ENCODE assay signal across 23 cellular contexts in the genomic region with DNA sequence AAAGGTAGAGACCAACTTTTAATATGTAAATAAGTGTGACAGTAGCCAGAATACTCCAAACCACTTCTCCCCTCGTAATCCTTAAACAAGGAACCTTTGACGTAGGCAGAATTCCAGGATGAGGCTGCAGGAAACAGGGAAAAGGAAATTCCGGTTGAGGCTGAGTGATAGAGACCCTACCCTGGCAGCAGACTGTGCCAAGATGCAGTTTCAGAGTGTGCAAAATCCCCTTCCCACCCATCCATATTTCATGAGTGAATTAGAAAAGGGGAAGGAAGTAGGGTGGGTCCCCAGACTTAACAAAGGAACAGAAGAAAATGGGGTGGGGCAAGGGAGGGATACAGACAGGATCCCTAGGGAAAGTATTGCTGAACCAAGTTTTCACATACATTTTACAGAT.
DNase-seq lines count a peak whose midpoint lies in the region; ATAC-seq and TF ChIP-seq lines count a peak whose summit lies in the region.
"Had no signal": no experiment of that assay in that cellular context is flagged by ENCODE, and none has a peak within 500 bp of the region (broad histone marks: within the 10 kb centered on the region; RNA-seq: fewer than 3 reads in every experiment).

No MANE protein-coding gene starts in this region.

- H3K4me1 ChIP-seq in thoracic aorta (ENCODE audit: control insufficient read depth in 1 of 2, low read depth in 2 of 2) = peaks cover 29 to 98% of the 10 kb centered on the region in 2 donors

- peak overlapping the region; percentile 26 for H3K4me3 ChIP-seq in thoracic aorta
- H3K4me3 ChIP-seq: breast epithelium, ovary, suprapubic skin had no signal

- no TSS peak for BruUV-seq in Calu3 (replicated peaks; lab: Mats Ljungman, UMichigan)

- CTCF ChIA-PET in Calu3 (lab: Charles Lee) = no interaction called here
- CTCF ChIA-PET in activated CD8-positive, alpha-beta T cell treated with anti-CD3 and anti-CD28 coated beads, Interleukin-2, amount 10 ng/mL, durations not matched to agents 7 days and 5 days (lab: Charles Lee) = no interaction called here

- H3K27ac ChIP-seq in caudate nucleus (ENCODE audit: low read depth, low read length) (peak overlapping the region; percentile 3), thoracic aorta (peak overlapping the region; percentile 30 to 37)
- H3K27ac ChIP-seq: ovary, suprapubic skin had no signal

- peaks cover 38% of the 10 kb centered on the region for H3K4me1 Mint-ChIP-seq in Calu3 (ENCODE audit: low read depth, unreplicated experiment)
- H3K4me1 Mint-ChIP-seq in activated CD8-positive, alpha-beta T cell treated with anti-CD3 and anti-CD28 coated beads, Interleukin-2, amount 10 ng/mL, durations not matched to agents 7 days and 5 days (ENCODE audit: low read depth) = no peaks in the 10 kb centered on the region
- H3K4me1 Mint-ChIP-seq: CD4-positive, alpha-beta memory T cell had no signal

- no peaks in the 10 kb centered on the region for H3K9me3 ChIP-seq in thoracic aorta
- H3K9me3 ChIP-seq: breast epithelium, ovary, suprapubic skin had no signal

- intact Hi-C loops in Calu3 (cut with micrococcal nuclease; ENCODE audit: unreplicated experiment) = no loop called here

- H3K4me3 Mint-ChIP-seq in Calu3 (ENCODE audit: low read depth, unreplicated experiment) = no peak overlapping the region
- no peak overlapping the region for H3K4me3 Mint-ChIP-seq in activated CD8-positive, alpha-beta T cell treated with anti-CD3 and anti-CD28 coated beads, Interleukin-2, amount 10 ng/mL, durations not matched to agents 7 days and 5 days
- H3K4me3 Mint-ChIP-seq: activated B cell treated with CpG ODN at 0.5 μM for 24 hours; CD4-positive, alpha-beta memory T cell; dendritic cell treated with granulocyte-macrophage colony-stimulating factor and Interleukin-4, amounts not matched to agents 40 ng/mL and 50 ng/mL, for 4 days; mesothelial cell of epicardium; natural killer cell treated with Interleukin-12 subunit alpha and Interleukin-12 subunit beta and Interleukin-15 and Interleukin-18, amount 100 ng/mL, for 72 hours had no signal

- DNase-seq in caudate nucleus (lab: John Stamatoyannopoulos, UW) = no peak
- DNase-seq in glomerular endothelial cell (ENCODE audit: extremely low read depth, low read depth, low spot score) = peak; percentile 72
- peak; percentile 76 to 87 for DNase-seq in lung microvascular endothelial cell (ENCODE audit: low read depth in 2 of 2)
- no peak for DNase-seq in thoracic aorta (ENCODE audit: low spot score)
- no peak for DNase-seq in Calu3
- no peak for DNase-seq in central memory CD4-positive, alpha-beta T cell
- no peak for DNase-seq in activated CD8-positive, alpha-beta T cell treated with anti-CD3 and anti-CD28 coated beads, Interleukin-2, amount 10 ng/mL, durations not matched to agents 7 days and 5 days
- DNase-seq: activated B cell treated with CpG ODN at 0.5 μM for 24 hours; activated CD4-positive, alpha-beta T cell treated with anti-CD3 and anti-CD28 coated beads, Interleukin-2, amount 50 U/mL, for 48 hours; activated effector memory CD4-positive, alpha-beta T cell treated with Interleukin-2 at 50 U/mL for 16 hours; CD4-positive, alpha-beta memory T cell; HCEC 1CT; islet precursor cell; KBM-7; NCI-H1694 treated with DMSO at 0.1 percent for 48 hours; ovary; SW 1271 had no signal

- POLR2A ChIA-PET in activated CD8-positive, alpha-beta T cell treated with anti-CD3 and anti-CD28 coated beads, Interleukin-2, amount 10 ng/mL, durations not matched to agents 7 days and 5 days (lab: Charles Lee) = no interaction called here

- no peak overlapping the region for H3K27ac Mint-ChIP-seq in Calu3 (ENCODE audit: unreplicated experiment)
- H3K27ac Mint-ChIP-seq in activated CD8-positive, alpha-beta T cell treated with anti-CD3 and anti-CD28 coated beads, Interleukin-2, amount 10 ng/mL, durations not matched to agents 7 days and 5 days = no peak overlapping the region
- H3K27ac Mint-ChIP-seq: activated B cell treated with CpG ODN at 0.5 μM for 24 hours; CD4-positive, alpha-beta memory T cell; dendritic cell treated with granulocyte-macrophage colony-stimulating factor and Interleukin-4, amounts not matched to agents 40 ng/mL and 50 ng/mL, for 4 days; mesothelial cell of epicardium; natural killer cell treated with Interleukin-12 subunit alpha and Interleukin-12 subunit beta and Interleukin-15 and Interleukin-18, amount 100 ng/mL, for 72 hours had no signal

- ATAC-seq in thoracic aorta (ENCODE audit: insufficient number of reproducible peaks, low FRiP score, low read depth) = no peak
- ATAC-seq in GM18517 (IDR thresholded peaks at IDR 0.05; ENCODE audit: unreplicated experiment) = no peak
- ATAC-seq in activated CD8-positive, alpha-beta T cell treated with anti-CD3 and anti-CD28 coated beads, Interleukin-2, amount 10 ng/mL, durations not matched to agents 7 days and 5 days = no peak
- ATAC-seq: natural killer cell treated with Interleukin-12 subunit alpha and Interleukin-12 subunit beta and Interleukin-15 and Interleukin-18, amount 100 ng/mL, for 72 hours had no signal

- H3K27me3 ChIP-seq in thoracic aorta (replicated peaks; ENCODE audit: insufficient read depth) = no peaks in the 10 kb centered on the region
- H3K27me3 ChIP-seq: breast epithelium, ovary, suprapubic skin had no signal

- no peaks in the 10 kb centered on the region for H3K9me3 Mint-ChIP-seq in Calu3 (ENCODE audit: low read depth, unreplicated experiment)
- no peaks in the 10 kb centered on the region for H3K9me3 Mint-ChIP-seq in activated CD8-positive, alpha-beta T cell treated with anti-CD3 and anti-CD28 coated beads, Interleukin-2, amount 10 ng/mL, durations not matched to agents 7 days and 5 days (ENCODE audit: insufficient read depth)
- H3K9me3 Mint-ChIP-seq: activated B cell treated with CpG ODN at 0.5 μM for 24 hours; CD4-positive, alpha-beta memory T cell; dendritic cell treated with granulocyte-macrophage colony-stimulating factor and Interleukin-4, amounts not matched to agents 40 ng/mL and 50 ng/mL, for 4 days; mesothelial cell of epicardium; natural killer cell treated with Interleukin-12 subunit alpha and Interleukin-12 subunit beta and Interleukin-15 and Interleukin-18, amount 100 ng/mL, for 72 hours had no signal

- TF ChIP-seq CTCF in thoracic aorta (IDR thresholded peaks at IDR 0.05) (no peak), Calu3 (IDR thresholded peaks at IDR 0.05; ENCODE audit: unreplicated experiment) (no peak)

- H3K36me3 ChIP-seq in thoracic aorta = no peaks in the 10 kb centered on the region
- H3K36me3 ChIP-seq: breast epithelium, ovary, suprapubic skin had no signal

- no peaks in the 10 kb centered on the region for H3K27me3 Mint-ChIP-seq in Calu3 (ENCODE audit: unreplicated experiment)
- peaks cover 26% of the 10 kb centered on the region for H3K27me3 Mint-ChIP-seq in activated CD8-positive, alpha-beta T cell treated with anti-CD3 and anti-CD28 coated beads, Interleukin-2, amount 10 ng/mL, durations not matched to agents 7 days and 5 days (ENCODE audit: low read depth)
- H3K27me3 Mint-ChIP-seq: activated B cell treated with CpG ODN at 0.5 μM for 24 hours; dendritic cell treated with granulocyte-macrophage colony-stimulating factor and Interleukin-4, amounts not matched to agents 40 ng/mL and 50 ng/mL, for 4 days had no signal

- peaks cover 15% of the 10 kb centered on the region for H3K36me3 Mint-ChIP-seq in Calu3 (ENCODE audit: insufficient read depth, unreplicated experiment)
- H3K36me3 Mint-ChIP-seq in activated CD8-positive, alpha-beta T cell treated with anti-CD3 and anti-CD28 coated beads, Interleukin-2, amount 10 ng/mL, durations not matched to agents 7 days and 5 days (ENCODE audit: low read depth) = no peaks in the 10 kb centered on the region
- H3K36me3 Mint-ChIP-seq: CD4-positive, alpha-beta memory T cell; natural killer cell treated with Interleukin-12 subunit alpha and Interleukin-12 subunit beta and Interleukin-15 and Interleukin-18, amount 100 ng/mL, for 72 hours had no signal

Comparison
In these comparisons a context has a peak if more than half of its experiments do, and no peak if none do; other contexts are left out.
1. DNase-seq: peak in glomerular endothelial cell (single experiment) and lung microvascular endothelial cell (2 of 2); none in caudate nucleus (0 of 61), thoracic aorta (single experiment), Calu3 (single experiment), central memory CD4-positive, alpha-beta T cell (single experiment) and activated CD8-positive, alpha-beta T cell treated with anti-CD3 and anti-CD28 coated beads, Interleukin-2, amount 10 ng/mL, durations not matched to agents 7 days and 5 days (single experiment).